Comparison of ENCODE assay signal across 22 cellular contexts in the genomic region with DNA sequence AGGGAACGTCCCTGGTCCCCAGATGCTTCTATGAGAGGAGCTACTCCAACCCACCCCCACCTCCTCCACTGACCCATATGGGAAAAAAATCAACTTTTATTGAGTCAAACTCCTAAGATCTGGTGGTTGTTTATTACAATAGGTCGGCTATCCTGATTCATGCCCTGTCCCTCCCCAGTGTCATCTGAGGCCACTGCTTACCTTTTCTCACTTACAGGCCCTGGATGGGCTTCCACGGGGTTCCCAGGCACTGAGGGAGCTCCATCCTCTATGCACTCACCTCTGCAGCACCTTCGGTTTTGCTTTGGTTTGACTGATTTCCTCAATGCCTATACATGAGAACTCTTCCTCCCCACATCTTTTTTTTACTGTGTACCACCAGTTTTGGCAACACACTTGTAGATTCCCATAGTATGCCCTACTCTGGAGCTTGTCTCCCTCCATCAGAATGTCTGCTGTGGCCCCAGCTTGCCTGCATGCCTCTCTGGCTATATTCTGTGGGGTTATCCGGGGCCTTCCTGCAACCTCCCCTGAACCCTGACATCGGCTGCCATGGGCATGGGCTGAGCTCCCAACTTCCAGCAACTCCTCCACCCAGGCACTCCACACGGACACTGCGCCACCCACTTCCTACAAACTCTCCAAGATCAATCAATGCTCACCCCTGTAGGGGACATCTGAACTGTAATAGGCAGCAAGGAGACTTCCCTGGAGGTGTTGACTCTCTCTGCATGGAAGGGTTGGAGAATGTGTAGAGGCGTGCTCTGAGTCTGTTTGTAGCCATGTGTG.
DNase-seq lines count a peak whose midpoint lies in the region; ATAC-seq and TF ChIP-seq lines count a peak whose summit lies in the region.
"Had no signal": no experiment of that assay in that cellular context is flagged by ENCODE, and none has a peak within 500 bp of the region (broad histone marks: within the 10 kb centered on the region; RNA-seq: fewer than 3 reads in every experiment).

No MANE protein-coding gene starts in this region.

- H4K20me1 ChIP-seq in GM23338 (replicated peaks; ENCODE audit: insufficient read depth), result no peaks in the 10 kb centered on the region
- H4K20me1 ChIP-seq: BLaER1 treated with 17β-estradiol and CSF1 and Interleukin-3, amounts not matched to agents 10 nM and 100 nM had no signal

- H3K36me3 Mint-ChIP-seq in GM23338 (ENCODE audit: low read depth) (peaks cover 4% of the 10 kb centered on the region), osteocyte (ENCODE audit: unreplicated experiment) (no peaks in the 10 kb centered on the region)
- H3K36me3 Mint-ChIP-seq in natural killer cell treated with Interleukin-12 subunit alpha and Interleukin-12 subunit beta and Interleukin-15 and Interleukin-18, amount 100 ng/mL, for 72 hours, result no peaks in the 10 kb centered on the region
- H3K36me3 Mint-ChIP-seq: CD14-positive monocyte; CD8-positive, alpha-beta memory T cell had no signal

- H2AFZ ChIP-seq in GM23338, result no peak overlapping the region
- H2AFZ ChIP-seq: GM23248 had no signal

- H3K4me1 Mint-ChIP-seq in GM23338 (peaks cover 7% of the 10 kb centered on the region), osteocyte (ENCODE audit: unreplicated experiment) (no peaks in the 10 kb centered on the region)
- no peaks in the 10 kb centered on the region for H3K4me1 Mint-ChIP-seq in natural killer cell treated with Interleukin-12 subunit alpha and Interleukin-12 subunit beta and Interleukin-15 and Interleukin-18, amount 100 ng/mL, for 72 hours (ENCODE audit: low read depth in 2 of 2)
- H3K4me1 Mint-ChIP-seq: CD8-positive, alpha-beta memory T cell had no signal

- no peak for TF ChIP-seq CTCF in GM23338 (conservative IDR thresholded peaks at IDR 0.05; ENCODE audit: low read depth in 2 of 2)
- no peak for TF ChIP-seq CTCF in osteocyte (IDR thresholded peaks at IDR 0.05)
- no peak for TF ChIP-seq CTCF in vagina (IDR thresholded peaks at IDR 0.05)

- H3K27me3 Mint-ChIP-seq in GM23338 (ENCODE audit: insufficient read depth, low read depth, poor library complexity) (peaks cover 8% of the 10 kb centered on the region), osteocyte (ENCODE audit: unreplicated experiment) (no peaks in the 10 kb centered on the region)
- H3K27me3 Mint-ChIP-seq in natural killer cell treated with Interleukin-12 subunit alpha and Interleukin-12 subunit beta and Interleukin-15 and Interleukin-18, amount 100 ng/mL, for 72 hours, result no peaks in the 10 kb centered on the region
- H3K27me3 Mint-ChIP-seq: CD4-positive, alpha-beta T cell; CD8-positive, alpha-beta memory T cell had no signal

- H3K9me3 Mint-ChIP-seq in GM23338 (peaks cover 13% of the 10 kb centered on the region), osteocyte (ENCODE audit: unreplicated experiment) (no peaks in the 10 kb centered on the region)
- H3K9me3 Mint-ChIP-seq in natural killer cell treated with Interleukin-12 subunit alpha and Interleukin-12 subunit beta and Interleukin-15 and Interleukin-18, amount 100 ng/mL, for 72 hours, result peaks cover 11% of the 10 kb centered on the region
- H3K9me3 Mint-ChIP-seq: CD4-positive, alpha-beta T cell had no signal

- H3K4me3 ChIP-seq in GM23338 (no peak overlapping the region), vagina (no peak overlapping the region)
- H3K4me3 ChIP-seq: BLaER1 treated with 17β-estradiol and CSF1 and Interleukin-3, amounts not matched to agents 10 nM and 100 nM; GM12878; GM23248 had no signal

- intact Hi-C loops in vagina (cut with DNase I), result no loop called here

- H3K9me3 ChIP-seq in vagina, result no peaks in the 10 kb centered on the region
- H3K9me3 ChIP-seq: BE2C had no signal

- no peaks in the 10 kb centered on the region for H3K27me3 ChIP-seq in GM23338 (ENCODE audit: insufficient read depth)
- H3K27me3 ChIP-seq in vagina, result no peaks in the 10 kb centered on the region
- H3K27me3 ChIP-seq: BE2C; BLaER1 treated with 17β-estradiol and CSF1 and Interleukin-3, amounts not matched to agents 10 nM and 100 nM had no signal

- no peak for ATAC-seq in GM23338
- ATAC-seq in natural killer cell treated with Interleukin-12 subunit alpha and Interleukin-12 subunit beta and Interleukin-15 and Interleukin-18, amount 100 ng/mL, for 72 hours, result no peak
- ATAC-seq: GM12878, HCT116 had no signal

- H3F3A ChIP-seq in GM23338 (replicated peaks; ENCODE audit: low read depth), result 0 out of 2 replicates have a peak, but pooled peaks cover 6% of the 10 kb centered on the region

- in situ Hi-C loops in ACHN (cut with HindIII; ENCODE audit: low pct_ligation_motif_present, low pct_unique_long_range_greater_than_20kb, low sequenced_read_pairs), result no loop called here

- no peak overlapping the region for H3K4me3 Mint-ChIP-seq in GM23338
- H3K4me3 Mint-ChIP-seq in osteocyte (ENCODE audit: unreplicated experiment), result no peak overlapping the region
- no peak overlapping the region for H3K4me3 Mint-ChIP-seq in natural killer cell treated with Interleukin-12 subunit alpha and Interleukin-12 subunit beta and Interleukin-15 and Interleukin-18, amount 100 ng/mL, for 72 hours
- H3K4me3 Mint-ChIP-seq: CD14-positive monocyte; CD4-positive, alpha-beta T cell; CD8-positive, alpha-beta memory T cell; H9 had no signal

- H3K4me1 ChIP-seq in GM23338 (ENCODE audit: insufficient read depth) (no peaks in the 10 kb centered on the region), vagina (peaks cover 15% of the 10 kb centered on the region)
- H3K4me1 ChIP-seq: BE2C; BLaER1 treated with 17β-estradiol and CSF1 and Interleukin-3, amounts not matched to agents 10 nM and 100 nM had no signal

- no peaks in the 10 kb centered on the region for H3K36me3 ChIP-seq in GM23338 (ENCODE audit: insufficient read depth)
- no peaks in the 10 kb centered on the region for H3K36me3 ChIP-seq in vagina
- H3K36me3 ChIP-seq: BE2C; BLaER1 treated with 17β-estradiol and CSF1 and Interleukin-3, amounts not matched to agents 10 nM and 100 nM had no signal

- H3K27ac Mint-ChIP-seq in GM23338, result 0 out of 2 replicates have a peak overlapping the region, but pooled peaks have one; percentile 17
- H3K27ac Mint-ChIP-seq in osteocyte (ENCODE audit: unreplicated experiment), result no peak overlapping the region
- no peak overlapping the region for H3K27ac Mint-ChIP-seq in natural killer cell treated with Interleukin-12 subunit alpha and Interleukin-12 subunit beta and Interleukin-15 and Interleukin-18, amount 100 ng/mL, for 72 hours
- H3K27ac Mint-ChIP-seq: CD4-positive, alpha-beta T cell; CD8-positive, alpha-beta memory T cell; H9 had no signal

- no peaks in the 10 kb centered on the region for H3K79me2 ChIP-seq in GM23338 (replicated peaks; ENCODE audit: insufficient read depth)

- H3K4me2 ChIP-seq in GM23338, result no peak overlapping the region
- H3K4me2 ChIP-seq: BLaER1 treated with 17β-estradiol and CSF1 and Interleukin-3, amounts not matched to agents 10 nM and 100 nM had no signal

- H3K27ac ChIP-seq in GM23338 (ENCODE audit: low read depth) (no peak overlapping the region), vagina (no peak overlapping the region)
- H3K27ac ChIP-seq: 22Rv1; BLaER1 treated with 17β-estradiol and CSF1 and Interleukin-3, amounts not matched to agents 10 nM and 100 nM; GM23248 had no signal

- no peaks in the 10 kb centered on the region for H3K9me2 ChIP-seq in GM23338 (ENCODE audit: insufficient read depth)

- DNase-seq in GM23338 (ENCODE audit: low spot score), result no peak
- DNase-seq in islet precursor cell, result peak; percentile 9
- DNase-seq in osteocyte (ENCODE audit: extremely low spot score, unreplicated experiment), result peak; percentile 72
- peak; percentile 72 to 74 for DNase-seq in vagina (ENCODE audit: extremely low spot score in 2 of 2)
- DNase-seq in ACHN, result no peak
- DNase-seq in natural killer cell treated with Interleukin-12 subunit alpha and Interleukin-12 subunit beta and Interleukin-15 and Interleukin-18, amount 100 ng/mL, for 72 hours (ENCODE audit: low spot score), result no peak
- no peak for DNase-seq in NCI-H2107 treated with DMSO at 0.1 percent for 48 hours (lab: John Stamatoyannopoulos, UW; ENCODE audit: unreplicated experiment)
- DNase-seq: AML-193; BE2C; CD4-positive, alpha-beta T cell; CD8-positive, alpha-beta memory T cell; DMS 273 treated with DMSO at 0.1 percent for 48 hours; DMS79; EL; GDM1; GM23248; H9 had no signal

- TF ChIP-seq POLR2A in vagina (IDR thresholded peaks at IDR 0.05), result no peak

TF ChIP-seq in GM23338, 12 proteins besides CTCF, POLR2A, EP300 and RAD21 (continues in another document):
- TF ChIP-seq EZH2 (IDR thresholded peaks at IDR 0.05; ENCODE audit: low read depth, unreplicated experiment) (no peak), CREB1 (CRISPR knock-in tag; IDR thresholded peaks at IDR 0.05; ENCODE audit: low read depth) (no peak), ZNF331 (CRISPR knock-in tag; IDR thresholded peaks at IDR 0.05; ENCODE audit: low read depth) (no peak), EZH2phosphoT487 (IDR thresholded peaks at IDR 0.05; ENCODE audit: unreplicated experiment) (no peak), POLR2AphosphoS5 (IDR thresholded peaks at IDR 0.05; ENCODE audit: low read depth) (no peak), NANOG (IDR thresholded peaks at IDR 0.05; ENCODE audit: borderline replicate concordance) (no peak), ZNF114 (CRISPR knock-in tag; IDR thresholded peaks at IDR 0.05) (no peak), JUNB (IDR thresholded peaks at IDR 0.05; ENCODE audit: unreplicated experiment) (no peak)
- TF ChIP-seq, protein P1, sequence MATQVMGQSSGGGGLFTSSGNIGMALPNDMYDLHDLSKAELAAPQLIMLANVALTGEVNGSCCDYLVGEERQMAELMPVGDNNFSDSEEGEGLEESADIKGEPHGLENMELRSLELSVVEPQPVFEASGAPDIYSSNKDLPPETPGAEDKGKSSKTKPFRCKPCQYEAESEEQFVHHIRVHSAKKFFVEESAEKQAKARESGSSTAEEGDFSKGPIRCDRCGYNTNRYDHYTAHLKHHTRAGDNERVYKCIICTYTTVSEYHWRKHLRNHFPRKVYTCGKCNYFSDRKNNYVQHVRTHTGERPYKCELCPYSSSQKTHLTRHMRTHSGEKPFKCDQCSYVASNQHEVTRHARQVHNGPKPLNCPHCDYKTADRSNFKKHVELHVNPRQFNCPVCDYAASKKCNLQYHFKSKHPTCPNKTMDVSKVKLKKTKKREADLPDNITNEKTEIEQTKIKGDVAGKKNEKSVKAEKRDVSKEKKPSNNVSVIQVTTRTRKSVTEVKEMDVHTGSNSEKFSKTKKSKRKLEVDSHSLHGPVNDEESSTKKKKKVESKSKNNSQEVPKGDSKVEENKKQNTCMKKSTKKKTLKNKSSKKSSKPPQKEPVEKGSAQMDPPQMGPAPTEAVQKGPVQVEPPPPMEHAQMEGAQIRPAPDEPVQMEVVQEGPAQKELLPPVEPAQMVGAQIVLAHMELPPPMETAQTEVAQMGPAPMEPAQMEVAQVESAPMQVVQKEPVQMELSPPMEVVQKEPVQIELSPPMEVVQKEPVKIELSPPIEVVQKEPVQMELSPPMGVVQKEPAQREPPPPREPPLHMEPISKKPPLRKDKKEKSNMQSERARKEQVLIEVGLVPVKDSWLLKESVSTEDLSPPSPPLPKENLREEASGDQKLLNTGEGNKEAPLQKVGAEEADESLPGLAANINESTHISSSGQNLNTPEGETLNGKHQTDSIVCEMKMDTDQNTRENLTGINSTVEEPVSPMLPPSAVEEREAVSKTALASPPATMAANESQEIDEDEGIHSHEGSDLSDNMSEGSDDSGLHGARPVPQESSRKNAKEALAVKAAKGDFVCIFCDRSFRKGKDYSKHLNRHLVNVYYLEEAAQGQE (IDR thresholded peaks at IDR 0.05; ENCODE audit: unreplicated experiment), result no peak

Comparison
In these comparisons a context has a peak if more than half of its experiments do, and no peak if none do; other contexts are left out.
1. DNase-seq: peak in islet precursor cell (single experiment), osteocyte (single experiment) and vagina (2 of 2); none in GM23338 (single experiment), ACHN (single experiment), natural killer cell treated with Interleukin-12 subunit alpha and Interleukin-12 subunit beta and Interleukin-15 and Interleukin-18, amount 100 ng/mL, for 72 hours (single experiment) and NCI-H2107 treated with DMSO at 0.1 percent for 48 hours (single experiment).